10 cellular contexts compared by ENCODE assay signal in genomic region chr2:212147921-212148513, GRCh38.
DNase-seq lines count a peak whose midpoint lies in the region; ATAC-seq, FAIRE-seq and TF ChIP-seq lines count a peak whose summit lies in the region.
"Had no signal": no experiment of that assay in that cellular context is flagged by ENCODE, and none has a peak within 500 bp of the region (broad histone marks: within the 10 kb centered on the region; RNA-seq: fewer than 3 reads in every experiment).

No MANE protein-coding gene starts in this region.

- no peaks in the 10 kb centered on the region for H3K36me3 Mint-ChIP-seq in Caco-2 (ENCODE audit: insufficient read depth, unreplicated experiment)
- no peaks in the 10 kb centered on the region for H3K36me3 Mint-ChIP-seq in mesothelial cell of epicardium
- peaks cover 0 to 1% of the 10 kb centered on the region in 2 donors for H3K36me3 Mint-ChIP-seq in activated T-cell treated with anti-CD3 and anti-CD28 coated beads, Interleukin-2, amount 50 U/mL, for 72 hours (ENCODE audit: insufficient read depth in 2 of 2)

- TF ChIP-seq CTCF in Caco-2 (IDR thresholded peaks at IDR 0.05; ENCODE audit: insufficient read depth in 1 of 2, low read depth in 1 of 2, low read length in 1 of 2, severe bottlenecking in 1 of 2, unreplicated experiment in 1 of 2) (peak; percentile 11 to 49), cardiac fibroblast (IDR thresholded peaks at IDR 0.05; ENCODE audit: low read depth, low read length) (peak; percentile 41), mesothelial cell of epicardium (IDR thresholded peaks at IDR 0.05; ENCODE audit: unreplicated experiment) (peak; percentile 66)

- no TSS peak for BruUV-seq in Caco-2 (replicated peaks; lab: Mats Ljungman, UMichigan)

- no peak overlapping the region for H3K27ac Mint-ChIP-seq in Caco-2 (ENCODE audit: unreplicated experiment)
- no peak overlapping the region for H3K27ac Mint-ChIP-seq in mesothelial cell of epicardium
- no peak overlapping the region for H3K27ac Mint-ChIP-seq in activated T-cell treated with anti-CD3 and anti-CD28 coated beads, Interleukin-2, amount 50 U/mL, for 72 hours

- no peaks in the 10 kb centered on the region for H3K27me3 ChIP-seq in Caco-2 (replicated peaks; ENCODE audit: control insufficient read depth, insufficient read depth, low read length)

- intact Hi-C loops in Caco-2 (cut with micrococcal nuclease; ENCODE audit: unreplicated experiment) = loop anchor here (1.0 to 10.0 kb wide), 3 partner anchors 400 to 419 kb away; no protein-coding TSS in a partner anchor

- DNase-seq in Caco-2 (peak in 1 of 2 experiments; percentile 26), HTR-8/SVneo (ENCODE audit: insufficient read length, low spot score) (peak; percentile 7), cardiac fibroblast (ENCODE audit: low read depth in 2 of 2) (peak; percentile 29 to 44), mesothelial cell of epicardium (ENCODE audit: low spot score in 2 of 2, unreplicated experiment in 2 of 2) (no peak), NCI-H146 (lab: John Stamatoyannopoulos, UW) (no peak)
- DNase-seq in activated T-cell treated with anti-CD3 and anti-CD28 coated beads, Interleukin-2, amount 50 U/mL, for 72 hours = no peak
- DNase-seq: NCI-H774 had no signal

- H3K4me3 Mint-ChIP-seq in Caco-2 (ENCODE audit: unreplicated experiment) = no peak overlapping the region
- no peak overlapping the region for H3K4me3 Mint-ChIP-seq in mesothelial cell of epicardium
- H3K4me3 Mint-ChIP-seq in activated T-cell treated with anti-CD3 and anti-CD28 coated beads, Interleukin-2, amount 50 U/mL, for 72 hours = no peak overlapping the region

- 0 out of 2 replicates have a peak, but pooled peaks cover 4% of the 10 kb centered on the region for H3K9me3 ChIP-seq in Caco-2

- POLR2A ChIA-PET in Caco-2 (lab: Charles Lee) = no interaction called here

- H3K4me1 ChIP-seq in Caco-2 = no peaks in the 10 kb centered on the region

- no peak for ATAC-seq in HG03520 (IDR thresholded peaks at IDR 0.05; ENCODE audit: unreplicated experiment)
- ATAC-seq in activated T-cell treated with anti-CD3 and anti-CD28 coated beads, Interleukin-2, amount 50 U/mL, for 72 hours (replicated peaks in 1 of 2) = no peak
- ATAC-seq in GM21825 (IDR thresholded peaks at IDR 0.05; ENCODE audit: unreplicated experiment) = no peak

- H3K9me3 Mint-ChIP-seq in Caco-2 (ENCODE audit: unreplicated experiment) (no peaks in the 10 kb centered on the region), mesothelial cell of epicardium (peaks cover 13% of the 10 kb centered on the region)
- H3K9me3 Mint-ChIP-seq in activated T-cell treated with anti-CD3 and anti-CD28 coated beads, Interleukin-2, amount 50 U/mL, for 72 hours = peaks cover 0 to 8% of the 10 kb centered on the region in 2 donors

- H3K4me1 Mint-ChIP-seq in Caco-2 (ENCODE audit: low read depth, unreplicated experiment) (no peaks in the 10 kb centered on the region), mesothelial cell of epicardium (no peaks in the 10 kb centered on the region)
- no peaks in the 10 kb centered on the region for H3K4me1 Mint-ChIP-seq in activated T-cell treated with anti-CD3 and anti-CD28 coated beads, Interleukin-2, amount 50 U/mL, for 72 hours (ENCODE audit: low read depth)

- H3K4me3 ChIP-seq in Caco-2 (ENCODE audit: low read depth, low read length) (no peak overlapping the region), cardiac fibroblast (replicated peaks in 1 of 2; ENCODE audit: low read depth in 2 of 2, low read length in 2 of 2) (no peak overlapping the region)
- H3K4me3 ChIP-seq: skin epidermis had no signal

- no peaks in the 10 kb centered on the region for H3K36me3 ChIP-seq in Caco-2 (ENCODE audit: control insufficient read depth, insufficient read depth, low read length)

- H3K27me3 Mint-ChIP-seq in Caco-2 (ENCODE audit: insufficient read depth, unreplicated experiment) = no peaks in the 10 kb centered on the region
- no peaks in the 10 kb centered on the region for H3K27me3 Mint-ChIP-seq in mesothelial cell of epicardium (ENCODE audit: low read depth)
- no peaks in the 10 kb centered on the region for H3K27me3 Mint-ChIP-seq in activated T-cell treated with anti-CD3 and anti-CD28 coated beads, Interleukin-2, amount 50 U/mL, for 72 hours (ENCODE audit: low read depth)

- CTCF ChIA-PET in Caco-2 (lab: Charles Lee) = no interaction called here

- no peak for FAIRE-seq in HTR-8/SVneo (lab: Jason Lieb, UNC)

Comparison
In these comparisons a context has a peak if more than half of its experiments do, and no peak if none do; other contexts are left out.
1. DNase-seq: peak in HTR-8/SVneo (single experiment) and cardiac fibroblast (2 of 2); none in mesothelial cell of epicardium (0 of 2), NCI-H146 (single experiment) and activated T-cell treated with anti-CD3 and anti-CD28 coated beads, Interleukin-2, amount 50 U/mL, for 72 hours (0 of 2).
2. Peak in every context shown above with its lines, with median percentiles within 50 percentile points of each other: CTCF ChIP-seq.